Comparison of ENCODE assay signal across 17 cellular contexts in the genomic region with DNA sequence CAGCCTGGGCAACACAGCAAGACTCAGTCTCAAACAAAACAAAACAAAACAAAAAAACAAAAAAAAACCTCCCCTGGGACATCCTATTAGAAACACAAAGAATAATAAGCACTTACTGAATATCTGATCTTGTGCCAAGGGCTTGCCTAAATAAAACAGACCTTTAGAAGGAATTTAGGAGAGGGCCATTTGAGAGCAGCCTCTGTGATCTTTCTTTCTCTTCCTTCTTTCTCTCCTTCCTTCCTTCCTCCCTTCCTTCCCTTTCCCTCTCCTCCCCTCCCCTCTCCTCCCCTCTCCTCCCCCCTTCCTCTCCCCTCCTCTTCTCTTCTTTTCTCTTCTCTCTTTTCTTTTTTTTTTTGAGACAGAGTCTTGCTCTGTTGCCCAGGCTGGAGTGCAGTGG. TPM values are rescaled to one million over a fixed set of nuclear protein-coding genes. Genes with fewer than 3 reads are reported as not detected.
"Had no signal": no experiment of that assay in that cellular context is flagged by ENCODE, and none has a peak within 500 bp of the region (broad histone marks: within the 10 kb centered on the region; RNA-seq: fewer than 3 reads in every experiment).

No MANE protein-coding gene starts in this region.

- H3K4me1 Mint-ChIP-seq: nephron had no signal

- H3K27me3 ChIP-seq: upper lobe of right lung had no signal

- H3K4me3 ChIP-seq: esophagus squamous epithelium, prostate gland, sigmoid colon, upper lobe of right lung had no signal

- H3K9me3 ChIP-seq: esophagus squamous epithelium, prostate gland, sigmoid colon, upper lobe of right lung had no signal

- H3K4me3 Mint-ChIP-seq: nephron; stimulated activated naive CD8-positive, alpha-beta T cell treated with anti-CD3 and anti-CD28 coated beads, Interleukin-15, Interleukin-2, amounts not matched to agents 100 ng/mL and 50 ng/mL, for 24 hours had no signal

- H3K9me3 Mint-ChIP-seq: immature natural killer cell; nephron; stimulated activated naive CD8-positive, alpha-beta T cell treated with anti-CD3 and anti-CD28 coated beads, Interleukin-15, Interleukin-2, amounts not matched to agents 100 ng/mL and 50 ng/mL, for 24 hours had no signal

- H3K27me3 Mint-ChIP-seq: stimulated activated naive CD8-positive, alpha-beta T cell treated with anti-CD3 and anti-CD28 coated beads, Interleukin-15, Interleukin-2, amounts not matched to agents 100 ng/mL and 50 ng/mL, for 24 hours had no signal

- DNase-seq: activated CD4-positive, alpha-beta T cell treated with anti-CD3 and anti-CD28 coated beads for 4 hours; activated T-cell treated with anti-CD3 and anti-CD28 coated beads, Interleukin-2, amount 50 U/mL, for 48 hours; anterior cingulate cortex; esophagus squamous epithelium; foreskin keratinocyte; immature natural killer cell; occipital lobe; sigmoid colon; stimulated activated CD4-positive, alpha-beta T cell treated with anti-CD3 and anti-CD28 coated beads, Interleukin-12 subunit alpha, Interleukin-12 subunit beta, amount 100 ng/mL, for 4 hours; stimulated activated CD4-positive, alpha-beta T cell treated with anti-CD3 and anti-CD28 coated beads, Interleukin-2, amount 100 ng/mL, for 48 hours; upper lobe of right lung had no signal

- H3K36me3 ChIP-seq: esophagus squamous epithelium, prostate gland, sigmoid colon had no signal

- H3K27ac ChIP-seq: esophagus squamous epithelium, foreskin keratinocyte, prostate gland, sigmoid colon, upper lobe of right lung, VCaP had no signal

- H3K4me1 ChIP-seq: foreskin keratinocyte, prostate gland, sigmoid colon had no signal

- ATAC-seq: foreskin keratinocyte, upper lobe of right lung had no signal

- H3K27ac Mint-ChIP-seq: nephron had no signal

RNA-seq across cellular contexts. Expression of a gene that starts 12.3 kb away (rescaled TPM):
- total RNA-seq: foreskin keratinocyte, lung microvascular endothelial cell, SK-MEL-5 had no signal
